Comparison of ENCODE assay signal across 14 cellular contexts in genomic region chr11:68077617-68078592, GRCh38. TPM values are rescaled to one million over a fixed set of nuclear protein-coding genes. Genes with fewer than 3 reads are reported as not detected.
DNase-seq lines count a peak whose midpoint lies in the region; ATAC-seq and TF ChIP-seq lines count a peak whose summit lies in the region.
"Had no signal": no experiment of that assay in that cellular context is flagged by ENCODE, and none has a peak within 500 bp of the region (broad histone marks: within the 10 kb centered on the region; RNA-seq: fewer than 3 reads in every experiment).

No MANE protein-coding gene starts in this region.

- ATAC-seq in GM21423 (IDR thresholded peaks at IDR 0.05; ENCODE audit: unreplicated experiment): peak; percentile 78
- ATAC-seq in GM19395 (IDR thresholded peaks at IDR 0.05; ENCODE audit: unreplicated experiment): no peak
- ATAC-seq: activated T-helper 17 cell treated with anti-CD3 and anti-CD28 coated beads, Interleukin-2, amount 50 U/mL, for 72 hours had no signal

- peaks cover 68% of the 10 kb centered on the region for H3F3A ChIP-seq in PC-9 (ENCODE audit: insufficient read depth, low read depth)

- H3K4me3 Mint-ChIP-seq in mesothelial cell of epicardium: no peak overlapping the region
- H3K4me3 Mint-ChIP-seq: activated T-helper 17 cell treated with anti-CD3 and anti-CD28 coated beads, Interleukin-2, amount 50 U/mL, for 72 hours had no signal

- H3K27ac Mint-ChIP-seq in mesothelial cell of epicardium: peak overlapping the region; percentile 70
- H3K27ac Mint-ChIP-seq: activated T-helper 17 cell treated with anti-CD3 and anti-CD28 coated beads, Interleukin-2, amount 50 U/mL, for 72 hours had no signal

- H3K27me3 Mint-ChIP-seq in mesothelial cell of epicardium (ENCODE audit: low read depth): no peaks in the 10 kb centered on the region
- H3K27me3 Mint-ChIP-seq: activated T-helper 17 cell treated with anti-CD3 and anti-CD28 coated beads, Interleukin-2, amount 50 U/mL, for 72 hours had no signal

- H3K27ac ChIP-seq in PC-9: 0 out of 2 replicates have a peak overlapping the region, but pooled peaks have one; percentile 1
- H3K27ac ChIP-seq: esophagus muscularis mucosa had no signal

- H3K79me2 ChIP-seq in PC-9 (ENCODE audit: low read depth): peaks cover 90% of the 10 kb centered on the region

- no peak overlapping the region for H2AFZ ChIP-seq in PC-9

- CTCF ChIA-PET in PC-9 (lab: Charles Lee): no interaction called here

- peaks cover 45% of the 10 kb centered on the region for H3K36me3 ChIP-seq in PC-9 (ENCODE audit: low read depth)

- TF ChIP-seq CTCF in PC-9 (conservative IDR thresholded peaks at IDR 0.05) (no peak; the same call in 1 of the 2 replicates), mesothelial cell of epicardium (IDR thresholded peaks at IDR 0.05; ENCODE audit: unreplicated experiment) (no peak)

- no peaks in the 10 kb centered on the region for H3K9me3 Mint-ChIP-seq in mesothelial cell of epicardium
- H3K9me3 Mint-ChIP-seq: activated T-helper 17 cell treated with anti-CD3 and anti-CD28 coated beads, Interleukin-2, amount 50 U/mL, for 72 hours had no signal

- POLR2A ChIA-PET in PC-9 (lab: Charles Lee; ENCODE audit: unreplicated experiment): interaction anchor here (0.6 kb wide), 2 partner anchors 9 to 28 kb away, joined by 8 to 11 read pairs; no protein-coding TSS in a partner anchor

- peak overlapping the region; percentile 17 for H3K4me2 ChIP-seq in PC-9

- peaks cover 20% of the 10 kb centered on the region for H3K4me1 Mint-ChIP-seq in mesothelial cell of epicardium
- H3K4me1 Mint-ChIP-seq: activated T-helper 17 cell treated with anti-CD3 and anti-CD28 coated beads, Interleukin-2, amount 50 U/mL, for 72 hours had no signal

- H3K4me3 ChIP-seq in PC-9: no peak overlapping the region
- H3K4me3 ChIP-seq: esophagus muscularis mucosa had no signal

- BruUV-seq in PC-9 (replicated peaks; lab: Mats Ljungman, UMichigan): no TSS peak

- H4K20me1 ChIP-seq in PC-9 (ENCODE audit: insufficient read depth): peaks cover 94% of the 10 kb centered on the region

- no peaks in the 10 kb centered on the region for H3K9me3 ChIP-seq in PC-9 (ENCODE audit: insufficient read depth, low read depth)
- H3K9me3 ChIP-seq: esophagus muscularis mucosa had no signal

- peaks cover 24% of the 10 kb centered on the region for H3K36me3 Mint-ChIP-seq in mesothelial cell of epicardium

- no peaks in the 10 kb centered on the region for H3K9me2 ChIP-seq in PC-9 (ENCODE audit: insufficient read depth)

- H3K27me3 ChIP-seq in PC-9 (ENCODE audit: insufficient read depth, low read depth): no peaks in the 10 kb centered on the region
- H3K27me3 ChIP-seq: esophagus muscularis mucosa had no signal

- peaks cover 14% of the 10 kb centered on the region for H3K4me1 ChIP-seq in PC-9 (replicated peaks; ENCODE audit: insufficient read depth)

- DNase-seq in DMS79 treated with DMSO at 0.1 percent for 48 hours (lab: John Stamatoyannopoulos, UW) (peak; percentile 96), PC-9 (peak in 1 of 2 experiments; percentile 19), mesothelial cell of epicardium (ENCODE audit: low spot score in 2 of 2, unreplicated experiment in 2 of 2) (no peak), NCI-H774 (lab: John Stamatoyannopoulos, UW) (no peak), middle frontal gyrus (ENCODE audit: extremely low spot score, low spot score) (no peak), SKM-1 (lab: John Stamatoyannopoulos, UW; ENCODE audit: unreplicated experiment) (no peak)
- DNase-seq: C1 segment of cervical spinal cord; central memory CD4-positive, alpha-beta T cell; GF-D8; NCI-H748 treated with DMSO at 0.1 percent for 48 hours had no signal

- intact Hi-C loops in PC-9 (cut with micrococcal nuclease; ENCODE audit: unreplicated experiment): loop anchor here (5.0 kb wide), 1 partner anchor 129 kb away; no protein-coding TSS in a partner anchor

RNA-seq across cellular contexts. Expression of gene TCIRG1, which starts 39.1 kb away (rescaled TPM):
- total RNA-seq in PC-9 (2021): 125 and 175 TPM in 2 replicates
- total RNA-seq in mesothelial cell of epicardium: 60.0 to 63.4 TPM (median 60.5 TPM) in 3 replicates

RNA-seq across cellular contexts. Expression of gene CHKA, which starts 43.3 kb away (rescaled TPM):
- total RNA-seq in PC-9 (2021): 84.2 and 90.5 TPM in 2 replicates
- total RNA-seq in mesothelial cell of epicardium: 71.8 to 74.4 TPM (median 72.8 TPM) in 3 replicates

RNA-seq across cellular contexts. Expression of gene NDUFS8, which starts 47.4 kb away (rescaled TPM):
- total RNA-seq in PC-9 (2021) (270 and 275 TPM in 2 replicates), mesothelial cell of epicardium (125 to 140 TPM (median 132 TPM) in 3 replicates)
